Comparison of ENCODE assay signal across 14 cellular contexts in the genomic region with DNA sequence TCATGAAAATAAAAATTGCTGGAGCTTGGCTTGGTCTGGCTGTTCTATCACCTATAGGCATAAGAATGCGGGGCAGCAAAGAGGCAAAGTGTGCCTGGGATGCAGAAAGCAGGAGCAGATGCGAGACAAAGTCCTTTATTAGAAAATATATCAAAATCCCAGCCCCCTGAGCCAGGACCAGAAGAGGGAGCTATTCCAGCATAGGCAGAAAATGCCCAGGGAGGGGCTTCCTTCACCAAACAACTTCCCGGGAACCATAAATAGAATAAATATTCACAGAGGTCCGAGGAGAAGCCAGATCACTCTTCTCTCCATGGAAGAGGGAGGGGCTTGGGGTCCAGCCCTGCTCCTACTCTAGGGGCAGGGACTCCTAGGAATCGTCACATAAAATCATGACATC. TPM values are rescaled to one million over a fixed set of nuclear protein-coding genes. Genes with fewer than 3 reads are reported as not detected.
DNase-seq lines count a peak whose midpoint lies in the region; ATAC-seq and TF ChIP-seq lines count a peak whose summit lies in the region.
"Had no signal": no experiment of that assay in that cellular context is flagged by ENCODE, and none has a peak within 500 bp of the region (broad histone marks: within the 10 kb centered on the region; RNA-seq: fewer than 3 reads in every experiment).

No MANE protein-coding gene starts in this region.

- no peaks in the 10 kb centered on the region for H4K20me1 ChIP-seq in smooth muscle cell (ENCODE audit: low read depth)

- H3K4me1 Mint-ChIP-seq in activated naive CD4-positive, alpha-beta T cell treated with anti-CD3 and anti-CD28 coated beads, Interleukin-2, amount 10 ng/mL, durations not matched to agents 7 days and 5 days, result peaks cover 41% of the 10 kb centered on the region

- H3K9me3 ChIP-seq in smooth muscle cell (replicated peaks; ENCODE audit: low read depth), result no peaks in the 10 kb centered on the region
- H3K9me3 ChIP-seq: BLaER1 had no signal

- no peaks in the 10 kb centered on the region for H3K79me2 ChIP-seq in smooth muscle cell (ENCODE audit: low read depth)

- WGBS in smooth muscle cell (ENCODE audit: low lambda C conversion rate), result 89% methylated on average over 5 of the region's 5 CpGs

- peak overlapping the region; percentile 42 to 57 for H3K27ac Mint-ChIP-seq in activated naive CD4-positive, alpha-beta T cell treated with anti-CD3 and anti-CD28 coated beads, Interleukin-2, amount 50 U/mL, for 72 hours
- H3K27ac Mint-ChIP-seq in activated naive CD4-positive, alpha-beta T cell treated with anti-CD3 and anti-CD28 coated beads, Interleukin-2, amount 10 ng/mL, durations not matched to agents 7 days and 5 days, result no peak overlapping the region
- H3K27ac Mint-ChIP-seq: stimulated activated memory B cell treated with anti-CD40 and anti-IgM and Interleukin-4, amounts not matched to agents 10 μg/mL and 1 μg/mL and 100 μg/mL, for 72 hours had no signal

- H3K27ac ChIP-seq in smooth muscle cell (ENCODE audit: low read depth), result no peak overlapping the region
- H3K27ac ChIP-seq: BLaER1 had no signal

- no peaks in the 10 kb centered on the region for H3K27me3 Mint-ChIP-seq in activated naive CD4-positive, alpha-beta T cell treated with anti-CD3 and anti-CD28 coated beads, Interleukin-2, amount 10 ng/mL, durations not matched to agents 7 days and 5 days
- H3K27me3 Mint-ChIP-seq: stimulated activated memory B cell treated with anti-CD40 and anti-IgM and Interleukin-4, amounts not matched to agents 10 μg/mL and 1 μg/mL and 100 μg/mL, for 72 hours had no signal

- peaks cover 7% of the 10 kb centered on the region for H3K4me1 ChIP-seq in smooth muscle cell (ENCODE audit: low read depth)

- H3K36me3 Mint-ChIP-seq in activated naive CD4-positive, alpha-beta T cell treated with anti-CD3 and anti-CD28 coated beads, Interleukin-2, amount 50 U/mL, for 72 hours, result peaks cover 27 to 49% of the 10 kb centered on the region in 2 donors
- H3K36me3 Mint-ChIP-seq in activated naive CD4-positive, alpha-beta T cell treated with anti-CD3 and anti-CD28 coated beads, Interleukin-2, amount 10 ng/mL, durations not matched to agents 7 days and 5 days, result peaks cover 56% of the 10 kb centered on the region

- CTCF ChIA-PET in activated naive CD4-positive, alpha-beta T cell treated with anti-CD3 and anti-CD28 coated beads, Interleukin-2, amount 10 ng/mL, durations not matched to agents 7 days and 5 days (lab: Charles Lee), result interaction anchor here (1.2 to 1.7 kb wide), 3 partner anchors 11 to 210 kb away, joined by 3 to 6 read pairs (median 4); no protein-coding TSS in a partner anchor

- H3K9me3 Mint-ChIP-seq in activated naive CD4-positive, alpha-beta T cell treated with anti-CD3 and anti-CD28 coated beads, Interleukin-2, amount 50 U/mL, for 72 hours, result no peaks in the 10 kb centered on the region
- no peaks in the 10 kb centered on the region for H3K9me3 Mint-ChIP-seq in activated naive CD4-positive, alpha-beta T cell treated with anti-CD3 and anti-CD28 coated beads, Interleukin-2, amount 10 ng/mL, durations not matched to agents 7 days and 5 days
- H3K9me3 Mint-ChIP-seq: immature natural killer cell; stimulated activated memory B cell treated with anti-CD40 and anti-IgM and Interleukin-4, amounts not matched to agents 10 μg/mL and 1 μg/mL and 100 μg/mL, for 72 hours had no signal

- no peak for DNase-seq in activated naive CD4-positive, alpha-beta T cell treated with anti-CD3 and anti-CD28 coated beads, Interleukin-2, amount 50 U/mL, for 72 hours (ENCODE audit: low spot score in 2 of 2)
- DNase-seq in activated naive CD4-positive, alpha-beta T cell treated with anti-CD3 and anti-CD28 coated beads, Interleukin-2, amount 10 ng/mL, durations not matched to agents 7 days and 5 days, result no peak
- DNase-seq in Kasumi-1 (lab: John Stamatoyannopoulos, UW) (peak; percentile 7 to 23), choroid plexus epithelial cell (ENCODE audit: low read depth) (no peak), smooth muscle cell (lab: John Stamatoyannopoulos, UW; ENCODE audit: unreplicated experiment) (no peak), KBM-7 (no peak)
- DNase-seq: activated CD4-positive, alpha-beta T cell treated with anti-CD3 and anti-CD28 coated beads, Interleukin-2, amount 50 U/mL, for 4 hours; foreskin melanocyte; immature natural killer cell had no signal

- H3K9ac ChIP-seq in smooth muscle cell (ENCODE audit: low read depth), result no peak overlapping the region
- H3K9ac ChIP-seq: BLaER1 had no signal

- TF ChIP-seq CTCF in choroid plexus epithelial cell (conservative IDR thresholded peaks at IDR 0.05; ENCODE audit: low read depth, low read length) (peak; percentile 50), smooth muscle cell (IDR thresholded peaks at IDR 0.05; ENCODE audit: borderline replicate concordance, insufficient read depth, poor library complexity, severe bottlenecking) (peak; percentile 11)

- no peak overlapping the region for H2AFZ ChIP-seq in smooth muscle cell (ENCODE audit: low read depth)

- no peak overlapping the region for H3K4me2 ChIP-seq in smooth muscle cell
- H3K4me2 ChIP-seq: BLaER1 had no signal

- H3K4me3 ChIP-seq in choroid plexus epithelial cell (ENCODE audit: low read depth, low read length) (no peak overlapping the region), smooth muscle cell (no peak overlapping the region)
- H3K4me3 ChIP-seq: BLaER1 had no signal

- H3K36me3 ChIP-seq in smooth muscle cell (ENCODE audit: low read depth), result no peaks in the 10 kb centered on the region

- in situ Hi-C loops in KBM-7 (cut with MboI; ENCODE audit: low pct_unique_long_range_greater_than_20kb, low sequenced_read_pairs), result no loop called here

- no peaks in the 10 kb centered on the region for H3F3A ChIP-seq in smooth muscle cell (ENCODE audit: low read depth)

- ATAC-seq in activated naive CD4-positive, alpha-beta T cell treated with anti-CD3 and anti-CD28 coated beads, Interleukin-2, amount 50 U/mL, for 72 hours, result no peak
- ATAC-seq in GM21723 (IDR thresholded peaks at IDR 0.05; ENCODE audit: unreplicated experiment) (no peak), GM18498 (IDR thresholded peaks at IDR 0.05; ENCODE audit: unreplicated experiment) (no peak)
- ATAC-seq: Panc1; stimulated activated memory B cell treated with anti-CD40 and anti-IgM and Interleukin-4, amounts not matched to agents 10 μg/mL and 1 μg/mL and 100 μg/mL, for 72 hours had no signal

- H3K4me3 Mint-ChIP-seq in activated naive CD4-positive, alpha-beta T cell treated with anti-CD3 and anti-CD28 coated beads, Interleukin-2, amount 10 ng/mL, durations not matched to agents 7 days and 5 days, result no peak overlapping the region
- H3K4me3 Mint-ChIP-seq: immature natural killer cell; stimulated activated memory B cell treated with anti-CD40 and anti-IgM and Interleukin-4, amounts not matched to agents 10 μg/mL and 1 μg/mL and 100 μg/mL, for 72 hours had no signal

- no peaks in the 10 kb centered on the region for H3K27me3 ChIP-seq in smooth muscle cell (ENCODE audit: low read depth)
- H3K27me3 ChIP-seq: BLaER1 had no signal

RNA-seq across cellular contexts. Expression of gene PPOX, which starts 5.0 kb away (rescaled TPM):
- total RNA-seq in activated naive CD4-positive, alpha-beta T cell treated with anti-CD3 and anti-CD28 coated beads, Interleukin-2, amount 50 U/mL, for 72 hours, result 10 to 100 TPM; 28.2 to 41.0 TPM
- 14.2 and 16.5 TPM in 2 replicates for total RNA-seq in smooth muscle cell
- polyA plus RNA-seq in smooth muscle cell, result 23.8 and 31.6 TPM in 2 replicates

RNA-seq across cellular contexts. Expression of gene B4GALT3, which starts 6.1 kb away (rescaled TPM):
- total RNA-seq in activated naive CD4-positive, alpha-beta T cell treated with anti-CD3 and anti-CD28 coated beads, Interleukin-2, amount 50 U/mL, for 72 hours, result 10 to 100 TPM; 39.0 to 92.4 TPM
- total RNA-seq in smooth muscle cell, result 21.4 and 21.9 TPM in 2 replicates
- 44.9 and 47.0 TPM in 2 replicates for polyA plus RNA-seq in smooth muscle cell

RNA-seq across cellular contexts. Expression of gene USP21, which starts 11.9 kb away (rescaled TPM):
- 10 to 100 TPM; 30.3 to 60.3 TPM for total RNA-seq in activated naive CD4-positive, alpha-beta T cell treated with anti-CD3 and anti-CD28 coated beads, Interleukin-2, amount 50 U/mL, for 72 hours
- total RNA-seq in smooth muscle cell, result 6.9 and 10.7 TPM in 2 replicates
- polyA plus RNA-seq in smooth muscle cell, result 25.4 and 30.8 TPM in 2 replicates

RNA-seq across cellular contexts. Expression of gene UFC1, which starts 17.4 kb away (rescaled TPM):
- total RNA-seq in activated naive CD4-positive, alpha-beta T cell treated with anti-CD3 and anti-CD28 coated beads, Interleukin-2, amount 50 U/mL, for 72 hours, result 100 to 1,000 TPM in 1 of 2 donors, 10 to 100 TPM in 1; 95.8 to 239 TPM
- total RNA-seq in smooth muscle cell, result 57.1 and 58.2 TPM in 2 replicates
- polyA plus RNA-seq in smooth muscle cell, result 81.5 and 94.5 TPM in 2 replicates

RNA-seq across cellular contexts. Expression of gene ADAMTS4, which starts 27.7 kb away (rescaled TPM):
- 1 to 10 TPM; 2.7 to 4.2 TPM for total RNA-seq in activated naive CD4-positive, alpha-beta T cell treated with anti-CD3 and anti-CD28 coated beads, Interleukin-2, amount 50 U/mL, for 72 hours
- total RNA-seq in smooth muscle cell, result 11.5 and 17.1 TPM in 2 replicates
- 17.7 and 28.3 TPM in 2 replicates for polyA plus RNA-seq in smooth muscle cell

Comparison
In these comparisons a context has a peak if more than half of its experiments do, and no peak if none do; other contexts are left out.
1. DNase-seq: peak in Kasumi-1 (2 of 2); none in activated naive CD4-positive, alpha-beta T cell treated with anti-CD3 and anti-CD28 coated beads, Interleukin-2, amount 50 U/mL, for 72 hours (0 of 2), activated naive CD4-positive, alpha-beta T cell treated with anti-CD3 and anti-CD28 coated beads, Interleukin-2, amount 10 ng/mL, durations not matched to agents 7 days and 5 days (single experiment), choroid plexus epithelial cell (single experiment), smooth muscle cell (single experiment) and KBM-7 (single experiment).